ENCODE assay signal across 1 cellular context in the genomic region with DNA sequence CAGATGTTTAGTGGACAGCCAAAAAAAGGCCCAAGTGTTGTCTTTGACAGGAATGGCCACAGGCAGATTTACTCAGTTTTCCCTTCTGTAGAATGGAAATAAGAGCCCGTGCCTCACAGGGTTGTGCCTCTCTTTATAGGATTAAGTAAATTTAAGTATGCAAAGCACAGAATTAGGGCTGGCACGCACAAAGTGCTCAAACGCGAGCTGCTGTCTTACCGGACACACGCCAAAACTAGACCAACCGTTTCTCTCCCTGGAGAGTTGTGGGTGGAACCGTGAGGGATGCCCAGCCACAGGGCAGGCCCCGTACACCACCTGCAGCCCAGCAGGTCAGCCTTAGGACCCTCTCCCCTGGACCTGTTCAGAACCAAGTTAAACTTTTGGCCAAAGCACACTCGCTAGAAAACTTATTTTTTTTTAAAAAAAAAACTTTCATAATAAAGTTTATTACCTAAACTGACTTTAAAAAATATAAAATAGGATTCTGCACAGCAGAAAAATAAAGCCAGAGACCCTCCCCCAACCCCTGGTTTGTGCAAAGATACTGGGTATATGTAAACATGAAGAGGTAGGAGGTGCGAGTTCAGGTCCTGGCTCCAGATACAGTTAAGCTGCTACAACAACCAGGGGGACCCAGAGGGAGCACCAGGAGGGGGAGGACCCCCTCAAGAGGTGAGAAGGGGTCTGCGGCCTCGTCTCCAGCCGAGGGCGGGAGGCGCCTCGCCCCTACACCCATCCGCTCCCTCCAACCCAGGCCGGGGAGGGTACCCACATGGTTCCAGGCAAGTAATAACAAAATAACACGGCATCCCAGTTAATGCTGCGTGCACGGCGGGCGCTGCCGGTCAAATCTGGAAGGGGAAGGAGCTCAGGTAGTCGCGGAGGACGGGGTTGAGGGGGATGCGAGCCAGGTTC.
TF ChIP-seq lines count a peak whose summit lies in the region.

No MANE protein-coding gene starts in this region.

TF ChIP-seq in neural cell, 6 proteins besides CTCF, POLR2A, EP300 and RAD21:
- TF ChIP-seq EZH2 (IDR thresholded peaks at IDR 0.05; ENCODE audit: borderline replicate concordance, insufficient read depth, low read length, poor library complexity, severe bottlenecking) (no peak), SMC3 (conservative IDR thresholded peaks at IDR 0.05; ENCODE audit: poor library complexity) (no peak)
TF ChIP-seq in neural cell: peak in this region for 0.
